In genomic region chr2:56231361-56231760, GRCh38 we compare ENCODE assay signal across 18 cellular contexts. TPM values are rescaled to one million over a fixed set of nuclear protein-coding genes. Genes with fewer than 3 reads are reported as not detected.
"Had no signal": no experiment of that assay in that cellular context is flagged by ENCODE, and none has a peak within 500 bp of the region (broad histone marks: within the 10 kb centered on the region; RNA-seq: fewer than 3 reads in every experiment).

No MANE protein-coding gene starts in this region.

- H3K36me3 ChIP-seq: WERI-Rb-1 had no signal

- H3K27ac ChIP-seq: WERI-Rb-1 had no signal

- DNase-seq: activated CD4-positive, alpha-beta T cell treated with anti-CD3 and anti-CD28 coated beads for 4 hours; activated CD8-positive, alpha-beta memory T cell treated with anti-CD3 and anti-CD28 coated beads, Interleukin-2, amount 50 U/mL, for 48 hours; activated CD8-positive, alpha-beta T cell treated with anti-CD3 and anti-CD28 coated beads, Interleukin-2, amount 10 ng/mL, durations not matched to agents 7 days and 5 days; activated T-cell treated with anti-CD3 and anti-CD28 coated beads, Interleukin-2, amount 50 U/mL, for 1 hour; aorta; central memory CD4-positive, alpha-beta T cell; MM.1S; NCI-H1105; NCI-H1436 treated with DMSO at 0.1 percent for 48 hours; NCI-H187; NCI-H2081; NCI-H446; NCI-H524; SIG-M5; T-helper 1 cell; WERI-Rb-1 had no signal

RNA-seq across cellular contexts. Expression of gene CCDC85A, which starts 47.6 kb away (rescaled TPM):
- total RNA-seq: activated CD8-positive, alpha-beta T cell treated with anti-CD3 and anti-CD28 coated beads, Interleukin-2, amount 10 ng/mL, durations not matched to agents 7 days and 5 days; bronchial epithelial cell; T-helper 2 cell treated with Interferon-gamma antibody and Interleukin-4, amounts not matched to agents 100 ng/mL and 5 ng/mL, for 36 hours had no signal
